ENCODE assay signal across 11 cellular contexts in the genomic region with DNA sequence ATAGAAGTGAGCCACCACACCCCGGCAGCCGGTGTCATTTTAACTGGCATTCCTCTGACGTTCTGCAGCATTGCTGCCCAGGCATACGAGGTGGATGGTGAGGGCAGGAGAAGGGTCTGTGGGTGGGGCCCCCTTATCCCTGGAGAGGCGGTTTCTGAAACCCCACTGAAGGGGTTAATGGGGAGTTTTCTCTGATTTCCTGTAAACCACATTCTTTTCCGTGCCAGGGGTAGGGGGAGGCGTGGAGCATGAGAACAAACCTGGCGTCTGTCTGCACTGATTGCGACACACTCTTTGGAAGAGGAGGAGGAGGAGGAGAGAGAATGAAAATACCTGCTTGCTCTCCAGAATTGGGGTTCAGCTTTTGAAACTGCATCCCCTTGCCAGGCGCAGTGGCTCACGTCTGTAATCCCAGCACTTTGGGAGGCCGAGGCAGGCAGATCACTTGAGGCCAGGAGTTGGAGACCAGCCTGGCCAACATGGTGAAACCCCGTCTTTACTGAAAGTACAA. TPM values are rescaled to one million over a fixed set of nuclear protein-coding genes. Genes with fewer than 3 reads are reported as not detected.
A peak's percentile ranks its signal among the peaks of the same experiment; 100 is the strongest.
DNase-seq lines count a peak whose midpoint lies in the region; ATAC-seq and TF ChIP-seq lines count a peak whose summit lies in the region.
"Had no signal": no experiment of that assay in that cellular context is flagged by ENCODE, and none has a peak within 500 bp of the region (broad histone marks: within the 10 kb centered on the region; RNA-seq: fewer than 3 reads in every experiment).

No MANE protein-coding gene starts in this region.

- no peaks in the 10 kb centered on the region for H3K9me1 ChIP-seq in IMR-90 (ENCODE audit: insufficient read depth, low read length)

- no peak for TF ChIP-seq CTCF in IMR-90 (conservative IDR thresholded peaks at IDR 0.05; ENCODE audit: low read depth, low read length)
- TF ChIP-seq CTCF in endothelial cell (IDR thresholded peaks at IDR 0.05; ENCODE audit: unreplicated experiment): no peak

- in situ Hi-C loops in IMR-90 (cut with MboI; ENCODE audit: low sequenced_read_pairs): no loop called here

- no peak overlapping the region for H3K4me2 ChIP-seq in IMR-90 (ENCODE audit: low read depth, low read length)
- H3K4me2 ChIP-seq in mesendoderm (ENCODE audit: low read length): no peak overlapping the region

- H4K8ac ChIP-seq in IMR-90 (ENCODE audit: low read depth in 2 of 2, low read length in 2 of 2): no peak overlapping the region
- H4K8ac ChIP-seq in mesendoderm (ENCODE audit: low read depth, low read length): no peak overlapping the region

- dilution Hi-C loops in IMR-90 (cut with HindIII; ENCODE audit: low sequenced_read_pairs, unreplicated experiment): no loop called here

- no peak for TF ChIP-seq RAD21 in IMR-90 (IDR thresholded peaks at IDR 0.05; ENCODE audit: low read length)

- H3K79me2 ChIP-seq in mesendoderm (ENCODE audit: control insufficient read depth, insufficient read depth, low read length): no peaks in the 10 kb centered on the region

- H3K18ac ChIP-seq in IMR-90 (ENCODE audit: low read depth, low read length): no peak overlapping the region
- no peak overlapping the region for H3K18ac ChIP-seq in mesendoderm (ENCODE audit: low read length)

- DNase-seq in IMR-90 (peak; percentile 10), endothelial cell (ENCODE audit: low spot score) (no peak), mesendoderm (peak; percentile 63), ureter (ENCODE audit: low spot score) (peak; percentile 65), DMS79 treated with DMSO at 0.1 percent for 48 hours (lab: John Stamatoyannopoulos, UW) (no peak)
- DNase-seq in activated CD8-positive, alpha-beta memory T cell treated with anti-CD3 and anti-CD28 coated beads for 24 hours: no peak
- DNase-seq: NCI-H2081 treated with DMSO at 0.1 percent for 48 hours, retina, SW 1271 had no signal

- no peak for TF ChIP-seq POLR2A in IMR-90 (IDR thresholded peaks at IDR 0.05; ENCODE audit: low read depth, low read length)

- no peak overlapping the region for H3K4me3 ChIP-seq in IMR-90 (ENCODE audit: insufficient read depth, low read depth, low read length)
- H3K4me3 ChIP-seq in mesendoderm (ENCODE audit: low read length): no peak overlapping the region

- peak overlapping the region; percentile 54 for H3K4me3 Mint-ChIP-seq in endothelial cell (ENCODE audit: unreplicated experiment)

- POLR2A ChIA-PET in IMR-90 (lab: Charles Lee; ENCODE audit: unreplicated experiment): no interaction called here

- H2BK5ac ChIP-seq in IMR-90 (ENCODE audit: low read depth, low read length, poor library complexity, severe bottlenecking): no peak overlapping the region
- H2BK5ac ChIP-seq in mesendoderm (ENCODE audit: low read length): no peak overlapping the region

- H3K79me1 ChIP-seq in IMR-90 (ENCODE audit: low read depth in 1 of 2, low read length in 2 of 2): no peaks in the 10 kb centered on the region
- no peaks in the 10 kb centered on the region for H3K79me1 ChIP-seq in mesendoderm (ENCODE audit: low read length)

- WGBS in IMR-90 (ENCODE audit: extremely low coverage in 2 of 2, insufficient read length in 1 of 2), 2 experiments: 80% methylated on average over 1 of the region's 13 CpGs; no CpG with 5 or more reads in 1 of the 2 experiments
- no CpG with 5 or more reads among the region's 13 CpGs for WGBS in mesendoderm (ENCODE audit: extremely low coverage, insufficient coverage, low lambda C conversion rate)

- peaks cover 9% of the 10 kb centered on the region for H3K27me3 Mint-ChIP-seq in endothelial cell (ENCODE audit: unreplicated experiment)

- no peak overlapping the region for H2BK15ac ChIP-seq in IMR-90 (ENCODE audit: low read depth, low read length)
- no peak overlapping the region for H2BK15ac ChIP-seq in mesendoderm (replicated peaks; ENCODE audit: low read depth)

- H3K14ac ChIP-seq in IMR-90 (replicated peaks; ENCODE audit: low read depth, low read length): no peak overlapping the region

- H2BK120ac ChIP-seq in IMR-90 (ENCODE audit: low read depth, low read length): no peak overlapping the region
- H2BK120ac ChIP-seq in mesendoderm (ENCODE audit: low read depth, low read length): no peak overlapping the region

- H3K4me1 Mint-ChIP-seq in endothelial cell (ENCODE audit: unreplicated experiment): peaks cover 19% of the 10 kb centered on the region
- H3K4me1 Mint-ChIP-seq: brain had no signal

- H3K4ac ChIP-seq in IMR-90 (ENCODE audit: low read depth, low read length) (no peak overlapping the region), mesendoderm (ENCODE audit: low read depth, low read length) (no peak overlapping the region)

- no peaks in the 10 kb centered on the region for H3K9me3 ChIP-seq in IMR-90 (ENCODE audit: control insufficient read depth, insufficient read depth, low read length)

- H3K27ac Mint-ChIP-seq in endothelial cell (ENCODE audit: unreplicated experiment): no peak overlapping the region

- no peaks in the 10 kb centered on the region for H3K36me3 ChIP-seq in IMR-90 (ENCODE audit: control insufficient read depth, insufficient read depth, low read length)
- no peaks in the 10 kb centered on the region for H3K36me3 ChIP-seq in mesendoderm (ENCODE audit: control insufficient read depth, insufficient read depth, low read length)

- H3K23ac ChIP-seq in IMR-90 (ENCODE audit: low read depth, low read length): no peak overlapping the region
- H3K23ac ChIP-seq in mesendoderm (ENCODE audit: low read length): no peak overlapping the region

- H4K91ac ChIP-seq in IMR-90 (ENCODE audit: insufficient read depth, low read depth, low read length): no peak overlapping the region

- no peak overlapping the region for H2AK9ac ChIP-seq in IMR-90 (replicated peaks; ENCODE audit: low read depth, low read length, poor library complexity)

- H3K9me3 Mint-ChIP-seq in endothelial cell (ENCODE audit: unreplicated experiment): peaks cover 7% of the 10 kb centered on the region

- H3K27me3 ChIP-seq in IMR-90 (ENCODE audit: control insufficient read depth, insufficient read depth, low read length) (no peaks in the 10 kb centered on the region), mesendoderm (ENCODE audit: insufficient read depth, low read length, poor library complexity) (no peaks in the 10 kb centered on the region)

- ATAC-seq in IMR-90 (ENCODE audit: low read depth) (peak; percentile 18; the same call in 1 of the 2 replicates), GM19467 (IDR thresholded peaks at IDR 0.05; ENCODE audit: unreplicated experiment) (no peak)

- no peak overlapping the region for H2BK20ac ChIP-seq in IMR-90 (ENCODE audit: low read depth, low read length)

- no peak overlapping the region for H3K56ac ChIP-seq in IMR-90 (ENCODE audit: extremely low read depth, insufficient read depth, low read length)
- peak overlapping the region; percentile 22 for H3K56ac ChIP-seq in mesendoderm (ENCODE audit: low read length)

- H3K9ac ChIP-seq in IMR-90 (ENCODE audit: low read depth, low read length) (no peak overlapping the region), mesendoderm (ENCODE audit: low read length) (no peak overlapping the region)

- BruUV-seq in IMR-90 (replicated peaks; lab: Mats Ljungman, UMichigan): no TSS peak

- CTCF ChIA-PET in IMR-90 (lab: Yijun Ruan, JAX): no interaction called here

- H3K36me3 Mint-ChIP-seq in endothelial cell (ENCODE audit: low read depth, unreplicated experiment): peaks cover 6% of the 10 kb centered on the region
- H3K36me3 Mint-ChIP-seq: brain had no signal

- H4K5ac ChIP-seq in IMR-90 (ENCODE audit: low read depth, low read length) (no peak overlapping the region), mesendoderm (ENCODE audit: low read length) (no peak overlapping the region)

- H3K4me1 ChIP-seq in IMR-90 (ENCODE audit: control insufficient read depth, insufficient read depth, low read length): peaks cover 2% of the 10 kb centered on the region; the same call in 1 of the 2 replicates
- no peaks in the 10 kb centered on the region for H3K4me1 ChIP-seq in mesendoderm (ENCODE audit: control insufficient read depth, low read depth, low read length)

- intact Hi-C loops in IMR-90 (cut with micrococcal nuclease): no loop called here

- no peak overlapping the region for H2AK5ac ChIP-seq in IMR-90 (ENCODE audit: low read depth, low read length)
- H2AK5ac ChIP-seq in mesendoderm (ENCODE audit: low read length): no peak overlapping the region

- H3K27ac ChIP-seq in IMR-90 (ENCODE audit: insufficient read depth, low read length) (no peak overlapping the region), mesendoderm (ENCODE audit: low read depth, low read length) (no peak overlapping the region)

- H2AFZ ChIP-seq in IMR-90 (replicated peaks; ENCODE audit: low read length, poor library complexity): no peak overlapping the region

- no peaks in the 10 kb centered on the region for H4K20me1 ChIP-seq in IMR-90 (ENCODE audit: insufficient read depth, low read length)

RNA-seq across cellular contexts. Expression of a gene that starts 2.7 kb away (rescaled TPM):
- total RNA-seq in IMR-90 (2012; rRNA removed) (0.28 TPM in 1 of 2 replicates, not detected in the other), endothelial cell (ENCODE audit: unreplicated experiment) (not detected), ureter (718 TPM)
- polyA plus RNA-seq in IMR-90 (2012; rRNA removed): 0.36 and 0.53 TPM in 2 replicates
- 0.08 and 0.47 TPM in 2 replicates for polyA plus RNA-seq in IMR-90 (2012; cell fraction: cytosol; rRNA removed)
- polyA plus RNA-seq in IMR-90 (2012; cell fraction: nucleus; rRNA removed; ENCODE audit: low replicate concordance): 0.40 and 0.99 TPM in 2 replicates
- 5.4 TPM for polyA plus RNA-seq in mesendoderm (2013, experiment 1 of 2)
- polyA plus RNA-seq in mesendoderm (2013, experiment 2 of 2): 4.8 TPM

RNA-seq across cellular contexts. Expression of a gene that starts 14.2 kb away (rescaled TPM):
- total RNA-seq in IMR-90 (2012; rRNA removed) (17.5 and 28.0 TPM in 2 replicates), endothelial cell (ENCODE audit: unreplicated experiment) (69.1 TPM), ureter (74.0 TPM)
- 38.9 and 44.2 TPM in 2 replicates for polyA plus RNA-seq in IMR-90 (2012; rRNA removed)
- polyA plus RNA-seq in IMR-90 (2012; cell fraction: cytosol; rRNA removed): 31.9 and 52.0 TPM in 2 replicates
- 107 and 192 TPM in 2 replicates for polyA plus RNA-seq in IMR-90 (2012; cell fraction: nucleus; rRNA removed; ENCODE audit: low replicate concordance)
- 41.2 TPM for polyA plus RNA-seq in mesendoderm (2013, experiment 1 of 2)
- 40.0 TPM for polyA plus RNA-seq in mesendoderm (2013, experiment 2 of 2)

RNA-seq across cellular contexts. Expression of a gene that starts 16.3 kb away (rescaled TPM):
- total RNA-seq in IMR-90 (2012; rRNA removed): 32.8 and 39.1 TPM in 2 replicates
- 47.0 and 50.7 TPM in 2 replicates for polyA plus RNA-seq in IMR-90 (2012; rRNA removed)
- polyA plus RNA-seq in IMR-90 (2012; cell fraction: cytosol; rRNA removed): 36.1 and 37.6 TPM in 2 replicates
- 167 and 251 TPM in 2 replicates for polyA plus RNA-seq in IMR-90 (2012; cell fraction: nucleus; rRNA removed; ENCODE audit: low replicate concordance)
- total RNA-seq in endothelial cell (ENCODE audit: unreplicated experiment): 42.8 TPM
- polyA plus RNA-seq in mesendoderm (2013, experiment 1 of 2): 135 TPM
- polyA plus RNA-seq in mesendoderm (2013, experiment 2 of 2): 134 TPM
- total RNA-seq in ureter: 86.0 TPM

RNA-seq across cellular contexts. Expression of a gene that starts 44.1 kb away (rescaled TPM):
- total RNA-seq in IMR-90 (2012; rRNA removed) (under 0.01 TPM in 1 of 2 replicates, not detected in the other), endothelial cell (ENCODE audit: unreplicated experiment) (1.5 TPM), ureter (68.7 TPM)
- 0.09 TPM in 2 replicates for polyA plus RNA-seq in IMR-90 (2012; rRNA removed)
- polyA plus RNA-seq in IMR-90 (2012; cell fraction: cytosol; rRNA removed): 0.03 TPM in 1 of 2 replicates, not detected in the other
- 0.15 and 0.17 TPM in 2 replicates for polyA plus RNA-seq in IMR-90 (2012; cell fraction: nucleus; rRNA removed; ENCODE audit: low replicate concordance)
- 39.0 TPM for polyA plus RNA-seq in mesendoderm (2013, experiment 1 of 2)
- 41.0 TPM for polyA plus RNA-seq in mesendoderm (2013, experiment 2 of 2)

RNA-seq across cellular contexts. Expression of a gene that starts 49.3 kb away (rescaled TPM):
- total RNA-seq in IMR-90 (2012; rRNA removed) (not detected in 2 replicates), endothelial cell (ENCODE audit: unreplicated experiment) (not detected), ureter (12.1 TPM)
- polyA plus RNA-seq in IMR-90 (2012; rRNA removed): not detected in 2 replicates
- not detected in 2 replicates for polyA plus RNA-seq in IMR-90 (2012; cell fraction: cytosol; rRNA removed)
- not detected in 2 replicates for polyA plus RNA-seq in IMR-90 (2012; cell fraction: nucleus; rRNA removed; ENCODE audit: low replicate concordance)
- polyA plus RNA-seq in mesendoderm (2013, experiment 1 of 2): 1.0 TPM
- polyA plus RNA-seq in mesendoderm (2013, experiment 2 of 2): 0.92 TPM

Comparison
In these comparisons a context has a peak if more than half of its experiments do, and no peak if none do; other contexts are left out.
1. DNase-seq: peak in IMR-90 (single experiment), mesendoderm (single experiment) and ureter (single experiment); none in endothelial cell (single experiment), activated CD8-positive, alpha-beta memory T cell treated with anti-CD3 and anti-CD28 coated beads for 24 hours (single experiment) and DMS79 treated with DMSO at 0.1 percent for 48 hours (single experiment).
2. RNA of a gene that starts 2.7 kb away (total RNA-seq): 718 TPM in ureter (single experiment); not detected in endothelial cell (single experiment) and 0.28 TPM in IMR-90; every median in the first group is over 100 times any median in the second.